Comparison of ENCODE assay signal across 9 cellular contexts in the genomic region with DNA sequence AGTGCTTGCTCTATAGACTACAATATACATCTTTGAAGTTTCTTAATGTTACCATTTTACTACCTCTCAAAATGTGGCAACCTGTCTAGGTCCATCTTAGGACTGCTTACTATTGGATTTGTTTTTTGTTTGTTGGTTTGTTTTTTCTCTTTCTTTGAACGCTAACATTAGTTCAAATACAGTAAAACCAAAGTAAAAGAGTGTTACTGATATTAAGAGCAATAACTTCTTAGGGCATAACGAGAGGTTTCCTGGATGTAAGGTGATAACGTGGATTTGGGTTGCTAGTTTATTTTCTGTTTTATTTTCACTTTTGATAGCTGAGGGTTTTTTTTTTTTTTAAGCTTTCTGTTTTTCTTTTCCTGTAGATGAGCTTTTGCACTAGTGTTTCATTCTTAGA. TPM values are rescaled to one million over a fixed set of nuclear protein-coding genes. Genes with fewer than 3 reads are reported as not detected.
DNase-seq lines count a peak whose midpoint lies in the region; ATAC-seq, FAIRE-seq and TF ChIP-seq lines count a peak whose summit lies in the region.
"Had no signal": no experiment of that assay in that cellular context is flagged by ENCODE, and none has a peak within 500 bp of the region (broad histone marks: within the 10 kb centered on the region; RNA-seq: fewer than 3 reads in every experiment).

No MANE protein-coding gene starts in this region.

- intact Hi-C loops in kidney (cut with DNase I), result no loop called here

- H3K4me3 ChIP-seq in kidney (ENCODE audit: low read length in 2 of 2), result peak overlapping the region; percentile 23 to 36
- H3K4me3 ChIP-seq in gastroesophageal sphincter, result no peak overlapping the region
- H3K4me3 ChIP-seq: SJSA1 had no signal

- H3K27me3 Mint-ChIP-seq in mesothelial cell of epicardium (ENCODE audit: low read depth), result no peaks in the 10 kb centered on the region

- peak; percentile 80 for FAIRE-seq in GM18507 (lab: Jason Lieb, UNC)
- no peak for FAIRE-seq in kidney (lab: Jason Lieb, UNC)

- H3K9me3 ChIP-seq in kidney (ENCODE audit: control insufficient read depth in 1 of 2, low read length in 2 of 2) (no peaks in the 10 kb centered on the region), gastroesophageal sphincter (peaks cover 0 to 11% (median 0%) of the 10 kb centered on the region in 3 donors)
- H3K9me3 ChIP-seq: SJSA1 had no signal

- H3K9me3 Mint-ChIP-seq in mesothelial cell of epicardium, result peaks cover 19% of the 10 kb centered on the region

- no peak for TF ChIP-seq EP300 in gastroesophageal sphincter (IDR thresholded peaks at IDR 0.05)

- peaks cover 39% of the 10 kb centered on the region for H3K36me3 Mint-ChIP-seq in mesothelial cell of epicardium

- H3K27ac Mint-ChIP-seq in mesothelial cell of epicardium, result no peak overlapping the region

- peaks cover 0 to under 1% of the 10 kb centered on the region in 2 donors for H3K36me3 ChIP-seq in kidney (ENCODE audit: control insufficient read depth in 1 of 2, insufficient read depth in 2 of 2, low read length in 2 of 2)
- peaks cover 0 to 22% of the 10 kb centered on the region in 2 donors for H3K36me3 ChIP-seq in gastroesophageal sphincter
- H3K36me3 ChIP-seq: SJSA1 had no signal

- peaks cover 3% of the 10 kb centered on the region for H3K4me1 Mint-ChIP-seq in mesothelial cell of epicardium

- H3K4me3 Mint-ChIP-seq in mesothelial cell of epicardium, result no peak overlapping the region

- no peaks in the 10 kb centered on the region for H3K4me1 ChIP-seq in kidney (ENCODE audit: control insufficient read depth in 1 of 2, insufficient read depth in 1 of 2, low read depth in 1 of 2, low read length in 2 of 2)
- no peaks in the 10 kb centered on the region for H3K4me1 ChIP-seq in gastroesophageal sphincter
- H3K4me1 ChIP-seq: SJSA1 had no signal

- ATAC-seq in HG03442 (IDR thresholded peaks at IDR 0.05; ENCODE audit: unreplicated experiment) (peak; percentile 59), gastroesophageal sphincter (no peak)

- TF ChIP-seq CTCF in GM20000 (IDR thresholded peaks at IDR 0.05; ENCODE audit: extremely low read depth, missing control alignments) (no peak), kidney (IDR thresholded peaks at IDR 0.05; ENCODE audit: borderline replicate concordance, extremely low read depth, insufficient read depth) (no peak), gastroesophageal sphincter (IDR thresholded peaks at IDR 0.05) (no peak), mesothelial cell of epicardium (IDR thresholded peaks at IDR 0.05; ENCODE audit: unreplicated experiment) (no peak)

- H3K27me3 ChIP-seq in gastroesophageal sphincter, result no peaks in the 10 kb centered on the region
- H3K27me3 ChIP-seq: SJSA1 had no signal

- DNase-seq in GM18507 (ENCODE audit: extremely low spot score, insufficient read length, low read depth), result peak; percentile 5
- peak; percentile 38 for DNase-seq in GM20000 (ENCODE audit: low spot score)
- no peak for DNase-seq in kidney
- no peak for DNase-seq in SW 1271 (lab: John Stamatoyannopoulos, UW)
- DNase-seq in mesothelial cell of epicardium (ENCODE audit: low spot score in 2 of 2, unreplicated experiment in 2 of 2), result no peak
- no peak for DNase-seq in pons (ENCODE audit: low spot score)

- no peak overlapping the region for H3K9ac ChIP-seq in kidney (ENCODE audit: low read length in 2 of 2)

- H3K27ac ChIP-seq in kidney (ENCODE audit: low read depth in 2 of 2, low read length in 2 of 2), result no peak overlapping the region
- no peak overlapping the region for H3K27ac ChIP-seq in gastroesophageal sphincter
- H3K27ac ChIP-seq: SJSA1 had no signal

- 52 to 60% methylated on average over 3 of the region's 3 CpGs for WGBS in gastroesophageal sphincter (ENCODE audit: low coverage in 1 of 2), 2 donors

- no peak for TF ChIP-seq POLR2A in gastroesophageal sphincter (IDR thresholded peaks at IDR 0.05)

RNA-seq across cellular contexts. Expression of a gene that starts 43.6 kb away (rescaled TPM):
- total RNA-seq in kidney, result 24.6 TPM
- polyA plus RNA-seq in kidney (ENCODE audit: insufficient read depth, low read depth, low replicate concordance), result 12.0 TPM
- 10 to 100 TPM in 3 of 4 donors, 1 to 10 TPM in 1; 9.6 to 25.7 (median 17.0) TPM for total RNA-seq in gastroesophageal sphincter
- total RNA-seq in mesothelial cell of epicardium, result 36.0 to 42.6 TPM (median 39.9 TPM) in 3 replicates

Comparison
In these comparisons a context has a peak if more than half of its experiments do, and no peak if none do; other contexts are left out.
1. DNase-seq: peak in GM18507 (single experiment) and GM20000 (single experiment); none in kidney (single experiment), SW 1271 (0 of 2), mesothelial cell of epicardium (0 of 2) and pons (single experiment).
2. H3K4me3 ChIP-seq: peak in kidney (2 of 2); none in gastroesophageal sphincter (0 of 2).